Comparison of ENCODE assay signal across 12 cellular contexts in genomic region chr9:137722481-137722880, GRCh38.
DNase-seq lines count a peak whose midpoint lies in the region; ATAC-seq lines count a peak whose summit lies in the region.
"Had no signal": no experiment of that assay in that cellular context is flagged by ENCODE, and none has a peak within 500 bp of the region (broad histone marks: within the 10 kb centered on the region; RNA-seq: fewer than 3 reads in every experiment).

No MANE protein-coding gene starts in this region.

- H3K27me3 ChIP-seq in mesenchymal stem cell (ENCODE audit: control insufficient read depth in 1 of 2, insufficient read depth in 1 of 2, low read length in 2 of 2) = no peaks in the 10 kb centered on the region
- H3K27me3 ChIP-seq: gastroesophageal sphincter had no signal

- peak overlapping the region; percentile 73 for H3K27ac Mint-ChIP-seq in activated CD8-positive, alpha-beta memory T cell treated with anti-CD3 and anti-CD28 coated beads, Interleukin-2, amount 10 ng/mL, durations not matched to agents 7 days and 5 days
- peak overlapping the region; percentile 85 to 97 for H3K27ac Mint-ChIP-seq in activated naive CD4-positive, alpha-beta T cell treated with anti-CD3 and anti-CD28 coated beads, Interleukin-2, amount 50 U/mL, for 72 hours
- peak overlapping the region; percentile 97 to 99 for H3K27ac Mint-ChIP-seq in stimulated activated naive CD8-positive, alpha-beta T cell treated with anti-CD3 and anti-CD28 coated beads, Interleukin-15, amount 100 ng/mL, for 72 hours

- peaks cover 22% of the 10 kb centered on the region for H3K4me1 Mint-ChIP-seq in activated CD8-positive, alpha-beta memory T cell treated with anti-CD3 and anti-CD28 coated beads, Interleukin-2, amount 10 ng/mL, durations not matched to agents 7 days and 5 days
- H3K4me1 Mint-ChIP-seq in stimulated activated naive CD8-positive, alpha-beta T cell treated with anti-CD3 and anti-CD28 coated beads, Interleukin-15, amount 100 ng/mL, for 72 hours = peaks cover 46% of the 10 kb centered on the region

- H3K4ac ChIP-seq in mesenchymal stem cell (ENCODE audit: low read depth in 1 of 2, low read length in 2 of 2) = no peak overlapping the region

- H4K8ac ChIP-seq in mesenchymal stem cell (ENCODE audit: low read length) = peak overlapping the region; percentile 86

- no peaks in the 10 kb centered on the region for H3K27me3 Mint-ChIP-seq in activated CD8-positive, alpha-beta memory T cell treated with anti-CD3 and anti-CD28 coated beads, Interleukin-2, amount 10 ng/mL, durations not matched to agents 7 days and 5 days
- H3K27me3 Mint-ChIP-seq in stimulated activated naive CD8-positive, alpha-beta T cell treated with anti-CD3 and anti-CD28 coated beads, Interleukin-15, amount 100 ng/mL, for 72 hours = no peaks in the 10 kb centered on the region

- DNase-seq in activated CD8-positive, alpha-beta memory T cell treated with anti-CD3 and anti-CD28 coated beads, Interleukin-2, amount 10 ng/mL, durations not matched to agents 7 days and 5 days = no peak
- no peak for DNase-seq in activated CD8-positive, alpha-beta memory T cell treated with anti-CD3 and anti-CD28 coated beads for 24 hours
- DNase-seq in activated naive CD4-positive, alpha-beta T cell treated with anti-CD3 and anti-CD28 coated beads, Interleukin-2, amount 50 U/mL, for 72 hours (ENCODE audit: low spot score in 2 of 2) = no peak
- no peak for DNase-seq in mesenchymal stem cell
- DNase-seq in stimulated activated naive CD8-positive, alpha-beta T cell treated with anti-CD3 and anti-CD28 coated beads, Interleukin-15, amount 100 ng/mL, for 72 hours = no peak
- DNase-seq in NCI-H345 treated with DMSO at 0.1 percent for 48 hours (lab: John Stamatoyannopoulos, UW; ENCODE audit: unreplicated experiment) = no peak
- no peak for DNase-seq in hippocampal formation (lab: John Stamatoyannopoulos, UW)
- DNase-seq: kidney, NCI-H1048, NCI-H524 had no signal

- no peak overlapping the region for H3K4me3 Mint-ChIP-seq in activated CD8-positive, alpha-beta memory T cell treated with anti-CD3 and anti-CD28 coated beads, Interleukin-2, amount 10 ng/mL, durations not matched to agents 7 days and 5 days
- peak overlapping the region; percentile 72 to 86 for H3K4me3 Mint-ChIP-seq in stimulated activated naive CD8-positive, alpha-beta T cell treated with anti-CD3 and anti-CD28 coated beads, Interleukin-15, amount 100 ng/mL, for 72 hours

- no peak overlapping the region for H2BK15ac ChIP-seq in mesenchymal stem cell (ENCODE audit: low read depth, poor library complexity, severe bottlenecking)

- H3K36me3 ChIP-seq in mesenchymal stem cell (ENCODE audit: control insufficient read depth in 1 of 2, insufficient read depth in 2 of 2, low read depth in 1 of 2, low read length in 2 of 2) = peaks cover 36 to 52% of the 10 kb centered on the region in 2 experiments

- WGBS in mesenchymal stem cell = 94% methylated on average over 9 of the region's 10 CpGs

- no peak overlapping the region for H2AFZ ChIP-seq in mesenchymal stem cell (ENCODE audit: low read depth, low read length)

- peaks cover 24% of the 10 kb centered on the region for H3K79me1 ChIP-seq in mesenchymal stem cell (replicated peaks; ENCODE audit: low read length, poor library complexity, severe bottlenecking)

- peak overlapping the region; percentile 75 for H2AK5ac ChIP-seq in mesenchymal stem cell (ENCODE audit: low read length, severe bottlenecking)

- no peak overlapping the region for H3K4me2 ChIP-seq in mesenchymal stem cell (ENCODE audit: low read length, poor library complexity, severe bottlenecking)

- H3K9me3 Mint-ChIP-seq in activated CD8-positive, alpha-beta memory T cell treated with anti-CD3 and anti-CD28 coated beads, Interleukin-2, amount 10 ng/mL, durations not matched to agents 7 days and 5 days (ENCODE audit: low read depth) = peaks cover 39% of the 10 kb centered on the region
- H3K9me3 Mint-ChIP-seq in activated naive CD4-positive, alpha-beta T cell treated with anti-CD3 and anti-CD28 coated beads, Interleukin-2, amount 50 U/mL, for 72 hours = peaks cover 10 to 15% of the 10 kb centered on the region in 2 donors
- peaks cover 17 to 32% of the 10 kb centered on the region in 2 donors for H3K9me3 Mint-ChIP-seq in stimulated activated naive CD8-positive, alpha-beta T cell treated with anti-CD3 and anti-CD28 coated beads, Interleukin-15, amount 100 ng/mL, for 72 hours

- H3K4me3 ChIP-seq in mesenchymal stem cell (ENCODE audit: insufficient read depth in 1 of 2, low read depth in 1 of 2, low read length in 2 of 2) = peak overlapping the region in 1 of 2 experiments; percentile 33
- H3K4me3 ChIP-seq: gastroesophageal sphincter had no signal

- H3K18ac ChIP-seq in mesenchymal stem cell (ENCODE audit: low read depth in 1 of 2, low read length in 2 of 2) = peak overlapping the region in 1 of 2 experiments; percentile 77

- H3K9ac ChIP-seq in mesenchymal stem cell (ENCODE audit: low read length) = no peak overlapping the region

- peak overlapping the region in 1 of 2 experiments; percentile 40 for H3K23ac ChIP-seq in mesenchymal stem cell (ENCODE audit: low read length in 2 of 2)

- peak overlapping the region; percentile 80 for H4K91ac ChIP-seq in mesenchymal stem cell (ENCODE audit: low read length)

- no peak overlapping the region for H2BK5ac ChIP-seq in mesenchymal stem cell (ENCODE audit: low read depth, low read length, poor library complexity, severe bottlenecking)

- no peak overlapping the region for H2BK120ac ChIP-seq in mesenchymal stem cell (ENCODE audit: low read depth, low read length)

- H3K36me3 Mint-ChIP-seq in activated CD8-positive, alpha-beta memory T cell treated with anti-CD3 and anti-CD28 coated beads, Interleukin-2, amount 10 ng/mL, durations not matched to agents 7 days and 5 days = peaks cover 83% of the 10 kb centered on the region
- peaks cover 52 to 72% of the 10 kb centered on the region in 2 donors for H3K36me3 Mint-ChIP-seq in activated naive CD4-positive, alpha-beta T cell treated with anti-CD3 and anti-CD28 coated beads, Interleukin-2, amount 50 U/mL, for 72 hours

- H3K14ac ChIP-seq in mesenchymal stem cell (ENCODE audit: low read length in 2 of 2) = peak overlapping the region in 1 of 2 experiments; percentile 87

- H3K9me3 ChIP-seq in mesenchymal stem cell (ENCODE audit: control insufficient read depth, low read length) = no peaks in the 10 kb centered on the region
- H3K9me3 ChIP-seq: gastroesophageal sphincter had no signal

- H3K4me1 ChIP-seq in mesenchymal stem cell (ENCODE audit: control insufficient read depth, insufficient read depth, low read depth, low read length) = peaks cover 19% of the 10 kb centered on the region

- H3K27ac ChIP-seq in mesenchymal stem cell (ENCODE audit: low read length, poor library complexity, severe bottlenecking) = no peak overlapping the region

- peak overlapping the region in 1 of 2 experiments; percentile 77 for H2BK12ac ChIP-seq in mesenchymal stem cell (ENCODE audit: low read length in 2 of 2)

- CTCF ChIA-PET in activated CD8-positive, alpha-beta memory T cell treated with anti-CD3 and anti-CD28 coated beads, Interleukin-2, amount 10 ng/mL, durations not matched to agents 7 days and 5 days (lab: Charles Lee) = no interaction called here

- ATAC-seq in activated CD8-positive, alpha-beta memory T cell treated with anti-CD3 and anti-CD28 coated beads, Interleukin-2, amount 10 ng/mL, durations not matched to agents 7 days and 5 days = no peak
- ATAC-seq in activated naive CD4-positive, alpha-beta T cell treated with anti-CD3 and anti-CD28 coated beads, Interleukin-2, amount 50 U/mL, for 72 hours = peak; percentile 19 to 21
- ATAC-seq in stimulated activated naive CD8-positive, alpha-beta T cell treated with anti-CD3 and anti-CD28 coated beads, Interleukin-15, amount 100 ng/mL, for 72 hours = peak; percentile 64
- no peak for ATAC-seq in HG02938 (IDR thresholded peaks at IDR 0.05; ENCODE audit: unreplicated experiment)
- ATAC-seq: gastroesophageal sphincter had no signal

Comparison
In these comparisons a context has a peak if more than half of its experiments do, and no peak if none do; other contexts are left out.
1. ATAC-seq: peak in activated naive CD4-positive, alpha-beta T cell treated with anti-CD3 and anti-CD28 coated beads, Interleukin-2, amount 50 U/mL, for 72 hours (2 of 2) and stimulated activated naive CD8-positive, alpha-beta T cell treated with anti-CD3 and anti-CD28 coated beads, Interleukin-15, amount 100 ng/mL, for 72 hours (single experiment); none in activated CD8-positive, alpha-beta memory T cell treated with anti-CD3 and anti-CD28 coated beads, Interleukin-2, amount 10 ng/mL, durations not matched to agents 7 days and 5 days (single experiment) and HG02938 (single experiment).
2. Peak in every context shown above with its lines, with median percentiles within 50 percentile points of each other: H3K27ac Mint-ChIP-seq.